In genomic region chr1:7785108-7785507, GRCh38 we compare ENCODE assay signal across 9 cellular contexts. TPM values are rescaled to one million over a fixed set of nuclear protein-coding genes. Genes with fewer than 3 reads are reported as not detected.
DNase-seq lines count a peak whose midpoint lies in the region; ATAC-seq and TF ChIP-seq lines count a peak whose summit lies in the region.
"Had no signal": no experiment of that assay in that cellular context is flagged by ENCODE, and none has a peak within 500 bp of the region (broad histone marks: within the 10 kb centered on the region; RNA-seq: fewer than 3 reads in every experiment).

No MANE protein-coding gene starts in this region.

- H3K36me3 ChIP-seq in liver (ENCODE audit: control insufficient read depth in 4 of 4, insufficient read depth in 3 of 4, low read depth in 1 of 4, low read length in 3 of 4) (peaks cover 3 to 33% (median 27%) of the 10 kb centered on the region in 4 donors), thoracic aorta (peaks cover 10% of the 10 kb centered on the region)

- intact Hi-C loops in activated naive CD4-positive, alpha-beta T cell treated with anti-CD3 and anti-CD28 coated beads for 36 hours (cut with micrococcal nuclease): loop anchor here (10.0 kb wide), 2 partner anchors 120 to 1030 kb away; partner anchors contain the start of gene RERE

- peak overlapping the region; percentile 30 for H3K4me3 Mint-ChIP-seq in activated naive CD4-positive, alpha-beta T cell treated with anti-CD3 and anti-CD28 coated beads for 36 hours
- H3K4me3 Mint-ChIP-seq in activated naive CD8-positive, alpha-beta T cell treated with anti-CD3 and anti-CD28 coated beads, Interleukin-2, amount 50 U/mL, for 24 hours: peak overlapping the region; percentile 19

- no peak for DNase-seq in activated naive CD4-positive, alpha-beta T cell treated with anti-CD3 and anti-CD28 coated beads for 36 hours
- DNase-seq in activated naive CD4-positive, alpha-beta T cell treated with anti-CD3 and anti-CD28 coated beads, Interleukin-2, amount 50 U/mL, for 16 hours: no peak
- DNase-seq in activated naive CD8-positive, alpha-beta T cell treated with anti-CD3 and anti-CD28 coated beads, Interleukin-2, amount 50 U/mL, for 24 hours: no peak
- no peak for DNase-seq in thoracic aorta (ENCODE audit: low spot score)
- DNase-seq in globus pallidus (ENCODE audit: low spot score): no peak
- DNase-seq in DMS 273 treated with DMSO at 0.1 percent for 48 hours (lab: John Stamatoyannopoulos, UW): no peak
- no peak for DNase-seq in cerebellum (ENCODE audit: low spot score)

- H3K27me3 ChIP-seq in liver (ENCODE audit: control insufficient read depth in 4 of 4, insufficient read depth in 4 of 4, low read length in 3 of 4) (no peaks in the 10 kb centered on the region), thoracic aorta (replicated peaks; ENCODE audit: insufficient read depth) (no peaks in the 10 kb centered on the region)
- H3K27me3 ChIP-seq: cardiac muscle cell had no signal

- H3K36me3 Mint-ChIP-seq in activated naive CD4-positive, alpha-beta T cell treated with anti-CD3 and anti-CD28 coated beads for 36 hours (ENCODE audit: low read depth): peaks cover 14% of the 10 kb centered on the region
- peaks cover 27% of the 10 kb centered on the region for H3K36me3 Mint-ChIP-seq in activated naive CD8-positive, alpha-beta T cell treated with anti-CD3 and anti-CD28 coated beads, Interleukin-2, amount 50 U/mL, for 24 hours (ENCODE audit: low read depth)

- TF ChIP-seq CTCF in liver (IDR thresholded peaks at IDR 0.05; ENCODE audit: low read depth, low read length, missing input control) (no peak), thoracic aorta (IDR thresholded peaks at IDR 0.05) (no peak)

- CTCF ChIA-PET in activated naive CD4-positive, alpha-beta T cell treated with anti-CD3 and anti-CD28 coated beads for 36 hours (lab: Charles Lee): no interaction called here

- no peak overlapping the region for H3K27ac Mint-ChIP-seq in activated naive CD4-positive, alpha-beta T cell treated with anti-CD3 and anti-CD28 coated beads for 36 hours
- H3K27ac Mint-ChIP-seq in activated naive CD8-positive, alpha-beta T cell treated with anti-CD3 and anti-CD28 coated beads, Interleukin-2, amount 50 U/mL, for 24 hours: no peak overlapping the region

- 52% methylated on average over 7 of the region's 7 CpGs for WGBS in liver

- H3K4me1 ChIP-seq in liver (ENCODE audit: control insufficient read depth in 4 of 4, insufficient read depth in 4 of 4, low read length in 3 of 4) (peaks cover 0 to 42% (median 34%) of the 10 kb centered on the region in 4 donors), thoracic aorta (ENCODE audit: control insufficient read depth in 1 of 2, low read depth in 2 of 2) (peaks cover 3 to 45% of the 10 kb centered on the region in 2 donors)

- H3K27ac ChIP-seq in liver (ENCODE audit: low read depth in 1 of 2, low read length in 2 of 2) (peak overlapping the region; percentile 77 to 86), thoracic aorta (peak overlapping the region; percentile 74 to 80)

- peaks cover 4% of the 10 kb centered on the region for H3K9me3 Mint-ChIP-seq in activated naive CD4-positive, alpha-beta T cell treated with anti-CD3 and anti-CD28 coated beads for 36 hours
- peaks cover 8% of the 10 kb centered on the region for H3K9me3 Mint-ChIP-seq in activated naive CD8-positive, alpha-beta T cell treated with anti-CD3 and anti-CD28 coated beads, Interleukin-2, amount 50 U/mL, for 24 hours

- H3K4me3 ChIP-seq in liver (ENCODE audit: low read depth in 1 of 3, low read length in 3 of 3) (peak overlapping the region; percentile 43 to 75 (median 52)), thoracic aorta (peak overlapping the region; percentile 82)

- no peaks in the 10 kb centered on the region for H3K27me3 Mint-ChIP-seq in activated naive CD4-positive, alpha-beta T cell treated with anti-CD3 and anti-CD28 coated beads for 36 hours (ENCODE audit: low read depth)
- H3K27me3 Mint-ChIP-seq in activated naive CD8-positive, alpha-beta T cell treated with anti-CD3 and anti-CD28 coated beads, Interleukin-2, amount 50 U/mL, for 24 hours: no peaks in the 10 kb centered on the region

- TF ChIP-seq RAD21 in liver (IDR thresholded peaks at IDR 0.05): no peak

- H3K9me3 ChIP-seq in liver (ENCODE audit: control insufficient read depth in 4 of 4, low read length in 3 of 4) (no peaks in the 10 kb centered on the region), thoracic aorta (no peaks in the 10 kb centered on the region)

- ATAC-seq in activated naive CD8-positive, alpha-beta T cell treated with anti-CD3 and anti-CD28 coated beads, Interleukin-2, amount 50 U/mL, for 24 hours: no peak
- no peak for ATAC-seq in thoracic aorta (ENCODE audit: insufficient number of reproducible peaks, low FRiP score, low read depth)

- H3K4me1 Mint-ChIP-seq in activated naive CD4-positive, alpha-beta T cell treated with anti-CD3 and anti-CD28 coated beads for 36 hours (ENCODE audit: low read depth): peaks cover 22% of the 10 kb centered on the region
- peaks cover 26% of the 10 kb centered on the region for H3K4me1 Mint-ChIP-seq in activated naive CD8-positive, alpha-beta T cell treated with anti-CD3 and anti-CD28 coated beads, Interleukin-2, amount 50 U/mL, for 24 hours

- peak overlapping the region; percentile 59 to 77 for H3K9ac ChIP-seq in liver (ENCODE audit: low read depth in 1 of 2, low read length in 2 of 2)

TF ChIP-seq in liver, 16 proteins besides CTCF, POLR2A, EP300 and RAD21:
- no peak for TF ChIP-seq JUND (IDR thresholded peaks at IDR 0.05)
- no peak for TF ChIP-seq MAX (IDR thresholded peaks at IDR 0.05)
- no peak for TF ChIP-seq GABPA (IDR thresholded peaks at IDR 0.05 in 1 of 2, conservative IDR thresholded peaks at IDR 0.05 in 1 of 2)
- no peak for TF ChIP-seq ZBTB33 (IDR thresholded peaks at IDR 0.05)
- no peak for TF ChIP-seq REST (IDR thresholded peaks at IDR 0.05)
- TF ChIP-seq SP1 (IDR thresholded peaks at IDR 0.05): no peak
- TF ChIP-seq HNF4G (IDR thresholded peaks at IDR 0.05): no peak
- no peak for TF ChIP-seq EGR1 (IDR thresholded peaks at IDR 0.05; ENCODE audit: low read depth in 2 of 2)
- TF ChIP-seq NR2F2 (IDR thresholded peaks at IDR 0.05): no peak
- TF ChIP-seq FOXA1 (IDR thresholded peaks at IDR 0.05): no peak
- TF ChIP-seq HNF4A (conservative IDR thresholded peaks at IDR 0.05): no peak
- no peak for TF ChIP-seq ATF3 (IDR thresholded peaks at IDR 0.05)
TF ChIP-seq in liver: peak in this region for 0.

RNA-seq across cellular contexts. Expression of gene PER3, which starts 1.0 kb away (rescaled TPM):
- 1 to 10 TPM; 2.9 to 3.1 TPM for total RNA-seq in activated naive CD4-positive, alpha-beta T cell treated with anti-CD3 and anti-CD28 coated beads for 36 hours
- total RNA-seq in liver (10 to 100 TPM in 1 of 2 donors, 1 to 10 TPM in 1; 5.4 to 21.0 TPM), thoracic aorta (10 to 100 TPM; 19.8 to 21.7 TPM), cerebellum (5.8 TPM)
- 1 to 10 TPM; 3.3 to 7.0 TPM for polyA plus RNA-seq in liver

RNA-seq across cellular contexts. Expression of gene VAMP3, which starts 14.0 kb away (rescaled TPM):
- total RNA-seq in activated naive CD4-positive, alpha-beta T cell treated with anti-CD3 and anti-CD28 coated beads for 36 hours: 10 to 100 TPM; 16.7 to 19.4 TPM
- total RNA-seq in liver (10 to 100 TPM; 29.5 to 38.4 TPM), thoracic aorta (100 to 1,000 TPM in 1 of 2 donors, 10 to 100 TPM in 1; 87.3 to 102 TPM), cerebellum (33.6 TPM)
- 10 to 100 TPM; 17.4 to 22.2 TPM for polyA plus RNA-seq in liver
